Comparison of ENCODE assay signal across 32 cellular contexts in genomic region chr9:93233033-93233432, GRCh38.
"Had no signal": no experiment of that assay in that cellular context is flagged by ENCODE, and none has a peak within 500 bp of the region (broad histone marks: within the 10 kb centered on the region; RNA-seq: fewer than 3 reads in every experiment).

No MANE protein-coding gene starts in this region.

- H3K27me3 ChIP-seq: cardiac muscle cell, Peyer's patch had no signal

- H3K4me3 Mint-ChIP-seq: activated CD4-positive, alpha-beta memory T cell treated with anti-CD3 and anti-CD28 coated beads, Interleukin-2, amount 10 ng/mL, durations not matched to agents 7 days and 5 days; activated naive CD8-positive, alpha-beta T cell treated with anti-CD3 and anti-CD28 coated beads for 36 hours; activated T-cell treated with anti-CD3 and anti-CD28 coated beads, Interleukin-2, amount 50 U/mL, for 72 hours; activated T-helper 17 cell treated with anti-CD3 and anti-CD28 coated beads, Interleukin-2, amount 50 U/mL, for 72 hours; central memory CD8-positive, alpha-beta T cell had no signal

- H3K27ac ChIP-seq: cardiac muscle cell, WERI-Rb-1 had no signal

- H3K27ac Mint-ChIP-seq: activated CD4-positive, alpha-beta memory T cell treated with anti-CD3 and anti-CD28 coated beads, Interleukin-2, amount 10 ng/mL, durations not matched to agents 7 days and 5 days; activated naive CD8-positive, alpha-beta T cell treated with anti-CD3 and anti-CD28 coated beads for 36 hours; activated T-cell treated with anti-CD3 and anti-CD28 coated beads, Interleukin-2, amount 50 U/mL, for 72 hours; activated T-helper 17 cell treated with anti-CD3 and anti-CD28 coated beads, Interleukin-2, amount 50 U/mL, for 72 hours had no signal

- DNase-seq: activated CD4-positive, alpha-beta memory T cell treated with anti-CD3 and anti-CD28 coated beads, Interleukin-2, amount 10 ng/mL, durations not matched to agents 7 days and 5 days; activated CD4-positive, alpha-beta T cell treated with anti-CD3 and anti-CD28 coated beads for 1 hour; activated CD4-positive, alpha-beta T cell treated with anti-CD3 and anti-CD28 coated beads for 48 hours; activated CD4-positive, CD25-positive, alpha-beta regulatory T cell; activated CD8-positive, alpha-beta memory T cell treated with anti-CD3 and anti-CD28 coated beads for 24 hours; activated effector memory CD4-positive, alpha-beta T cell treated with anti-CD3 and anti-CD28 coated beads, Interleukin-2, amount 50 U/mL, for 16 hours; activated naive CD4-positive, alpha-beta T cell; activated naive CD4-positive, alpha-beta T cell treated with anti-CD3 and anti-CD28 coated beads, Interleukin-2, amount 50 U/mL, for 16 hours; activated naive CD8-positive, alpha-beta T cell treated with anti-CD3 and anti-CD28 coated beads for 36 hours; activated T-cell treated with anti-CD3 and anti-CD28 coated beads, Interleukin-2, amount 50 U/mL, for 1 hour; activated T-cell treated with anti-CD3 and anti-CD28 coated beads, Interleukin-2, amount 50 U/mL, for 72 hours; amniotic stem cell; aorta; NCI-H1048; NCI-H1436; NCI-H1694; NCI-H1930; NCI-H2081 treated with DMSO at 0.1 percent for 48 hours; NCI-H524 treated with DMSO at 0.1 percent for 48 hours; NK-92 treated with Interleukin-12 subunit alpha and Interleukin-12 subunit beta, amount 100 ng/mL, for 24 hours; PC-3; Peyer's patch; RPMI8226; SIG-M5; SW 1271; T-helper 1 cell; T-helper 2 cell; T-helper 9 cell; WERI-Rb-1 had no signal

- H3K4me3 ChIP-seq: cardiac muscle cell, Peyer's patch had no signal

- H3K36me3 ChIP-seq: cardiac muscle cell had no signal

- ATAC-seq: activated T-cell treated with anti-CD3 and anti-CD28 coated beads, Interleukin-2, amount 50 U/mL, for 72 hours; activated T-helper 17 cell treated with anti-CD3 and anti-CD28 coated beads, Interleukin-2, amount 50 U/mL, for 72 hours; PC-3 had no signal

- H3K4me1 Mint-ChIP-seq: activated T-helper 17 cell treated with anti-CD3 and anti-CD28 coated beads, Interleukin-2, amount 50 U/mL, for 72 hours had no signal
